26 cellular contexts compared by ENCODE assay signal in genomic region chr10:130885021-130885655, GRCh38.
"Had no signal": no experiment of that assay in that cellular context is flagged by ENCODE, and none has a peak within 500 bp of the region (broad histone marks: within the 10 kb centered on the region; RNA-seq: fewer than 3 reads in every experiment).

No MANE protein-coding gene starts in this region.

- H3K36me3 Mint-ChIP-seq: activated naive CD8-positive, alpha-beta T cell treated with anti-CD3 and anti-CD28 coated beads for 36 hours; brain; stimulated activated memory B cell treated with anti-CD40 and anti-IgM and Interleukin-4, amounts not matched to agents 10 μg/mL and 1 μg/mL and 100 μg/mL, for 72 hours had no signal

- H3K27ac ChIP-seq: ascending aorta, esophagus muscularis mucosa, foreskin keratinocyte, heart right ventricle, left ventricle myocardium inferior, neutrophil, prostate gland, tibial artery had no signal

- H3K4me3 ChIP-seq: ascending aorta, esophagus muscularis mucosa, heart right ventricle, left ventricle myocardium inferior, prostate gland, smooth muscle cell, tibial artery had no signal

- H3K4me1 ChIP-seq: ascending aorta, esophagus muscularis mucosa, foreskin keratinocyte, heart right ventricle, left ventricle myocardium inferior, prostate gland, tibial artery had no signal

- H3K4me2 ChIP-seq: smooth muscle cell had no signal

- H3K4me3 Mint-ChIP-seq: activated naive CD8-positive, alpha-beta T cell treated with anti-CD3 and anti-CD28 coated beads for 36 hours; brain; dendritic cell treated with granulocyte-macrophage colony-stimulating factor and Interleukin-4, amounts not matched to agents 40 ng/mL and 50 ng/mL, for 4 days; endodermal cell; nephron; stimulated activated memory B cell treated with anti-CD40 and anti-IgM and Interleukin-4, amounts not matched to agents 10 μg/mL and 1 μg/mL and 100 μg/mL, for 72 hours; stimulated activated naive CD8-positive, alpha-beta T cell treated with anti-CD3 and anti-CD28 coated beads, Interleukin-15, amount 100 ng/mL, for 72 hours had no signal

- H3K4me1 Mint-ChIP-seq: activated naive CD8-positive, alpha-beta T cell treated with anti-CD3 and anti-CD28 coated beads for 36 hours; nephron; stimulated activated memory B cell treated with anti-CD40 and anti-IgM and Interleukin-4, amounts not matched to agents 10 μg/mL and 1 μg/mL and 100 μg/mL, for 72 hours; stimulated activated naive CD8-positive, alpha-beta T cell treated with anti-CD3 and anti-CD28 coated beads, Interleukin-15, amount 100 ng/mL, for 72 hours had no signal

- H3K27me3 ChIP-seq: ascending aorta, foreskin keratinocyte had no signal

- H3K9me3 ChIP-seq: ascending aorta, esophagus muscularis mucosa, heart right ventricle, left ventricle myocardium inferior, neutrophil, prostate gland, tibial artery had no signal

- ATAC-seq: foreskin keratinocyte; heart right ventricle; stimulated activated memory B cell treated with anti-CD40 and anti-IgM and Interleukin-4, amounts not matched to agents 10 μg/mL and 1 μg/mL and 100 μg/mL, for 72 hours; stimulated activated naive CD8-positive, alpha-beta T cell treated with anti-CD3 and anti-CD28 coated beads, Interleukin-15, amount 100 ng/mL, for 72 hours had no signal

- H3K27ac Mint-ChIP-seq: activated naive CD8-positive, alpha-beta T cell treated with anti-CD3 and anti-CD28 coated beads for 36 hours; dendritic cell treated with granulocyte-macrophage colony-stimulating factor and Interleukin-4, amounts not matched to agents 40 ng/mL and 50 ng/mL, for 4 days; endodermal cell; nephron; stimulated activated memory B cell treated with anti-CD40 and anti-IgM and Interleukin-4, amounts not matched to agents 10 μg/mL and 1 μg/mL and 100 μg/mL, for 72 hours; stimulated activated naive CD8-positive, alpha-beta T cell treated with anti-CD3 and anti-CD28 coated beads, Interleukin-15, amount 100 ng/mL, for 72 hours had no signal

- H3K36me3 ChIP-seq: ascending aorta, esophagus muscularis mucosa, heart right ventricle, left ventricle myocardium inferior, neutrophil, prostate gland, tibial artery had no signal

- DNase-seq: activated CD4-positive, alpha-beta T cell treated with anti-CD3 and anti-CD28 coated beads for 4 hours; activated CD4-positive, alpha-beta T cell treated with anti-CD3 and anti-CD28 coated beads, Interleukin-2, amount 50 U/mL, for 48 hours; activated CD8-positive, alpha-beta memory T cell treated with anti-CD3 and anti-CD28 coated beads for 24 hours; activated effector memory CD4-positive, alpha-beta T cell treated with Interleukin-2 at 50 U/mL for 16 hours; activated naive CD4-positive, alpha-beta T cell treated with Interleukin-2 at 50 U/mL for 16 hours; activated naive CD8-positive, alpha-beta T cell treated with anti-CD3 and anti-CD28 coated beads for 36 hours; endodermal cell; foreskin keratinocyte; heart right ventricle; kidney glomerular epithelial cell; left ventricle myocardium inferior; mammary epithelial cell; stimulated activated CD4-positive, alpha-beta T cell treated with anti-CD3 and anti-CD28 coated beads, Interleukin-1b, Interleukin-23, amount 100 ng/mL, for 48 hours; stimulated activated CD4-positive, alpha-beta T cell treated with anti-CD3 and anti-CD28 coated beads, Interleukin-4, amount 100 ng/mL, for 4 hours; stimulated activated CD8-positive, alpha-beta memory T cell treated with anti-CD3 and anti-CD28 coated beads, Interleukin-4, amount 100 ng/mL, for 48 hours; stimulated activated naive CD8-positive, alpha-beta T cell treated with anti-CD3 and anti-CD28 coated beads, Interleukin-15, amount 100 ng/mL, for 72 hours had no signal

- H3K9me3 Mint-ChIP-seq: activated naive CD8-positive, alpha-beta T cell treated with anti-CD3 and anti-CD28 coated beads for 36 hours; dendritic cell treated with granulocyte-macrophage colony-stimulating factor and Interleukin-4, amounts not matched to agents 40 ng/mL and 50 ng/mL, for 4 days; endodermal cell; nephron; stimulated activated naive CD8-positive, alpha-beta T cell treated with anti-CD3 and anti-CD28 coated beads, Interleukin-15, amount 100 ng/mL, for 72 hours had no signal
